1 cellular context compared by ENCODE assay signal in the genomic region with DNA sequence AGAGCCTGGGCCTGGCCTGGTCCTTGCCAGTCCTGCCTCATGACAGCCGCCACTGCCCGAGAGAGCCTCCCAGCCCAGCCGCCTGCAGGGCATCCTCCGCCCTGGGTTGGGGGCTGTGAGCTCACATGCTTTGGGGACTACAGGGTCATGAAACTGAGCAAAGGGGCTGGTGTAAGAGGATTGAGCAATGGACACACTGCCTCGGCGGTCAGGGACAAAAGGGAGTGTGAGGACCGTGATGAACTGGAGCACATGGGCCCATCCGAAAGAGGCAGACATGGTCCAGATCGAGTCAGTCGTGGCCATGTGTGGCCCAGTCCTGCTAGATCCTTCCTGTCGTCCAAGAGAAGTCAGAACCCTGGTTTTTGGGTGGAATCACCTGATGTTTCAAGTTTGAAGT.
TF ChIP-seq lines count a peak whose summit lies in the region.

No MANE protein-coding gene starts in this region.

TF ChIP-seq in H1, 55 proteins besides CTCF, POLR2A, EP300 and RAD21:
- TF ChIP-seq KDM4A (IDR thresholded peaks at IDR 0.05; ENCODE audit: low read depth, low read length, severe bottlenecking) (no peak), HDAC6 (IDR thresholded peaks at IDR 0.05; ENCODE audit: low read depth, low read length) (no peak), GTF2F1 (IDR thresholded peaks at IDR 0.05; ENCODE audit: borderline replicate concordance, low read depth, low read length) (no peak), TBP (IDR thresholded peaks at IDR 0.05; ENCODE audit: low read depth, low read length) (no peak), EGR1 (IDR thresholded peaks at IDR 0.05; ENCODE audit: borderline replicate concordance, low read depth, low read length) (no peak), SP2 (IDR thresholded peaks at IDR 0.05; ENCODE audit: low read length) (no peak), CHD1 (IDR thresholded peaks at IDR 0.05; ENCODE audit: low read depth, low read length) (no peak), NANOG (IDR thresholded peaks at IDR 0.05; ENCODE audit: insufficient read depth, low read depth, low read length, poor library complexity, severe bottlenecking) (no peak)
- TF ChIP-seq, protein P1, sequence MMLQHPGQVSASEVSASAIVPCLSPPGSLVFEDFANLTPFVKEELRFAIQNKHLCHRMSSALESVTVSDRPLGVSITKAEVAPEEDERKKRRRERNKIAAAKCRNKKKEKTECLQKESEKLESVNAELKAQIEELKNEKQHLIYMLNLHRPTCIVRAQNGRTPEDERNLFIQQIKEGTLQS (IDR thresholded peaks at IDR 0.05; ENCODE audit: insufficient read depth, low read depth, low read length): no peak
- TF ChIP-seq, protein P2, sequence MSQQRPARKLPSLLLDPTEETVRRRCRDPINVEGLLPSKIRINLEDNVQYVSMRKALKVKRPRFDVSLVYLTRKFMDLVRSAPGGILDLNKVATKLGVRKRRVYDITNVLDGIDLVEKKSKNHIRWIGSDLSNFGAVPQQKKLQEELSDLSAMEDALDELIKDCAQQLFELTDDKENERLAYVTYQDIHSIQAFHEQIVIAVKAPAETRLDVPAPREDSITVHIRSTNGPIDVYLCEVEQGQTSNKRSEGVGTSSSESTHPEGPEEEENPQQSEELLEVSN (IDR thresholded peaks at IDR 0.05): no peak
